Comparison of ENCODE assay signal across 31 cellular contexts in genomic region chr5:2989517-2989916, GRCh38.
DNase-seq lines count a peak whose midpoint lies in the region; ATAC-seq, FAIRE-seq and TF ChIP-seq lines count a peak whose summit lies in the region.
"Had no signal": no experiment of that assay in that cellular context is flagged by ENCODE, and none has a peak within 500 bp of the region (broad histone marks: within the 10 kb centered on the region; RNA-seq: fewer than 3 reads in every experiment).

No MANE protein-coding gene starts in this region.

- H2AFZ ChIP-seq in neuronal stem cell (ENCODE audit: low read length): no peak overlapping the region
- H2AFZ ChIP-seq: PC-9 had no signal

- POLR2A ChIA-PET in WTC11 (lab: Charles Lee): no interaction called here

- no peak overlapping the region for H3K27ac Mint-ChIP-seq in WTC11
- H3K27ac Mint-ChIP-seq: CD4-positive, alpha-beta T cell; H9 had no signal

- FAIRE-seq in pancreas (lab: Jason Lieb, UNC): no peak
- FAIRE-seq: A549, GM12892, GM19239, HepG2, K562 had no signal

- H3K9me3 ChIP-seq in neuronal stem cell (replicated peaks in 1 of 2; ENCODE audit: control insufficient read depth in 2 of 2, insufficient read depth in 1 of 2, low read depth in 1 of 2, low read length in 2 of 2): peaks cover 0 to 2% of the 10 kb centered on the region in 2 donors
- no peaks in the 10 kb centered on the region for H3K9me3 ChIP-seq in pancreas
- H3K9me3 ChIP-seq: A549, SJCRH30 had no signal

- TF ChIP-seq CTCF in WTC11 (IDR thresholded peaks at IDR 0.05): no peak
- no peak for TF ChIP-seq CTCF in pancreas (IDR thresholded peaks at IDR 0.05)

- CTCF ChIA-PET in WTC11 (lab: Charles Lee): no interaction called here

- no peak overlapping the region for H2BK5ac ChIP-seq in neuronal stem cell (ENCODE audit: low read length)

- H3K4me3 ChIP-seq in H7 (ENCODE audit: insufficient read depth, low read depth, low read length) (no peak overlapping the region), neuronal stem cell (ENCODE audit: low read length in 2 of 2) (peak overlapping the region in 1 of 2 donors; percentile 5), pancreas (no peak overlapping the region)
- H3K4me3 ChIP-seq: A549; BLaER1 treated with 17β-estradiol and CSF1 and Interleukin-3, amounts not matched to agents 10 nM and 100 nM; K562; PC-9; SJCRH30 had no signal

- peak; percentile 85 for ATAC-seq in WTC11
- ATAC-seq in pancreas: no peak
- ATAC-seq: A549, HepG2, K562, Right ventricle myocardium inferior, SK-N-SH treated with all-trans-retinoic acid at 6 μM for 48 hours had no signal

- H3K27ac ChIP-seq in neuronal stem cell (replicated peaks; ENCODE audit: low read length): no peak overlapping the region
- no peak overlapping the region for H3K27ac ChIP-seq in pancreas
- H3K27ac ChIP-seq: A549; BLaER1 treated with 17β-estradiol and CSF1 and Interleukin-3, amounts not matched to agents 10 nM and 100 nM; PC-9; SJCRH30 had no signal

- no CpG with 5 or more reads among the region's 8 CpGs for WGBS in neuronal stem cell (ENCODE audit: extremely low coverage in 2 of 2, insufficient read length in 2 of 2, insufficient replicate concordance in 1 of 2), 2 donors
- 29 to 36% methylated on average over 8 of the region's 8 CpGs for WGBS in pancreas, 2 donors

- H3K36me3 Mint-ChIP-seq in WTC11: no peaks in the 10 kb centered on the region

- H3K18ac ChIP-seq in neuronal stem cell (ENCODE audit: low read length): peak overlapping the region; percentile 41

- H3K79me1 ChIP-seq in neuronal stem cell (ENCODE audit: low read depth, low read length): no peaks in the 10 kb centered on the region

- H3K4ac ChIP-seq in neuronal stem cell (ENCODE audit: low read length): no peak overlapping the region

- peaks cover 11% of the 10 kb centered on the region for H3K4me1 Mint-ChIP-seq in WTC11

- no peaks in the 10 kb centered on the region for H3K27me3 Mint-ChIP-seq in WTC11 (ENCODE audit: low read depth)
- H3K27me3 Mint-ChIP-seq: CD4-positive, alpha-beta T cell had no signal

- H4K91ac ChIP-seq in neuronal stem cell (ENCODE audit: low read depth, low read length, poor library complexity): no peak overlapping the region

- no peak overlapping the region for H3K4me3 Mint-ChIP-seq in WTC11
- H3K4me3 Mint-ChIP-seq: CD4-positive, alpha-beta T cell; H9 had no signal

- H3K36me3 ChIP-seq in H7 (replicated peaks; ENCODE audit: control insufficient read depth, insufficient read depth, low read length): no peaks in the 10 kb centered on the region
- H3K36me3 ChIP-seq in neuronal stem cell (replicated peaks in 1 of 2; ENCODE audit: control insufficient read depth in 2 of 2, insufficient read depth in 2 of 2, low read length in 2 of 2): no peaks in the 10 kb centered on the region
- H3K36me3 ChIP-seq in pancreas: no peaks in the 10 kb centered on the region
- H3K36me3 ChIP-seq: BLaER1 treated with 17β-estradiol and CSF1 and Interleukin-3, amounts not matched to agents 10 nM and 100 nM; SJCRH30 had no signal

- DNase-seq in DMS153 treated with DMSO at 0.1 percent for 48 hours (lab: John Stamatoyannopoulos, UW; ENCODE audit: unreplicated experiment): peak; percentile 62
- DNase-seq in H7: peak; percentile 61
- DNase-seq in WTC11 (ENCODE audit: low spot score): peak; percentile 24
- no peak for DNase-seq in neuronal stem cell (ENCODE audit: low spot score)
- DNase-seq in pancreas: no peak
- DNase-seq in activated T-cell treated with anti-CD3 and anti-CD28 coated beads for 4 hours: no peak
- no peak for DNase-seq in COLO668 (lab: John Stamatoyannopoulos, UW; ENCODE audit: unreplicated experiment)
- DNase-seq: AML-193; CD4-positive, alpha-beta T cell; COR-L47; DMS79 treated with DMSO at 0.1 percent for 48 hours; H9; Kasumi-1; MV-4-11; NCI-H1105; NCI-H1436 treated with DMSO at 0.1 percent for 48 hours; NCI-H187 treated with DMSO at 0.1 percent for 48 hours; NCI-H2171; NCI-H226; NCI-H524; NCI-H82; PC-9; SJCRH30 had no signal

- H3K4me1 ChIP-seq in neuronal stem cell (ENCODE audit: control insufficient read depth in 2 of 2, insufficient read depth in 1 of 2, low read depth in 1 of 2, low read length in 2 of 2) (peaks cover 0 to 2% of the 10 kb centered on the region in 2 donors), pancreas (no peaks in the 10 kb centered on the region)
- H3K4me1 ChIP-seq: A549; BLaER1 treated with 17β-estradiol and CSF1 and Interleukin-3, amounts not matched to agents 10 nM and 100 nM; SJCRH30 had no signal

- intact Hi-C loops in pancreas (cut with DNase I): no loop called here

- no peak overlapping the region for H3K4me2 ChIP-seq in neuronal stem cell (ENCODE audit: insufficient read depth, low read length, poor library complexity, severe bottlenecking)
- H3K4me2 ChIP-seq: A549; BLaER1 treated with 17β-estradiol and CSF1 and Interleukin-3, amounts not matched to agents 10 nM and 100 nM; PC-9 had no signal

- H3K9me3 Mint-ChIP-seq in WTC11: peaks cover 6% of the 10 kb centered on the region; the same call in 1 of the 2 replicates
- H3K9me3 Mint-ChIP-seq: H9 had no signal

- no peak overlapping the region for H2AK5ac ChIP-seq in neuronal stem cell (ENCODE audit: low read depth, low read length)

- no peaks in the 10 kb centered on the region for H3K27me3 ChIP-seq in H7 (ENCODE audit: control insufficient read depth, insufficient read depth, low read length)
- H3K27me3 ChIP-seq in neuronal stem cell (ENCODE audit: control insufficient read depth in 3 of 3, insufficient read depth in 3 of 3, low read depth in 1 of 3, low read length in 3 of 3): no peaks in the 10 kb centered on the region
- H3K27me3 ChIP-seq in pancreas: peaks cover 0 to 3% (median 0%) of the 10 kb centered on the region in 4 donors
- H3K27me3 ChIP-seq: BLaER1 treated with 17β-estradiol and CSF1 and Interleukin-3, amounts not matched to agents 10 nM and 100 nM; SJCRH30 had no signal

- H4K8ac ChIP-seq in neuronal stem cell (ENCODE audit: low read depth, low read length): no peak overlapping the region

- no peak overlapping the region for H3K23ac ChIP-seq in neuronal stem cell (ENCODE audit: low read depth, low read length, poor library complexity)

- H3K14ac ChIP-seq in neuronal stem cell (ENCODE audit: low read length): no peak overlapping the region

- H3K9ac ChIP-seq in neuronal stem cell (ENCODE audit: low read depth, low read length, poor library complexity): no peak overlapping the region
- H3K9ac ChIP-seq: BLaER1 treated with 17β-estradiol and CSF1 and Interleukin-3, amounts not matched to agents 10 nM and 100 nM had no signal

- H2BK15ac ChIP-seq in neuronal stem cell (ENCODE audit: low read length): no peak overlapping the region

- no peak overlapping the region for H2BK120ac ChIP-seq in neuronal stem cell (ENCODE audit: low read depth, low read length)

- no peak overlapping the region for H2BK12ac ChIP-seq in neuronal stem cell (ENCODE audit: low read length)

TF ChIP-seq in WTC11, 78 proteins besides CTCF, POLR2A, EP300 and RAD21:
- no peak for TF ChIP-seq ZMAT4 (CRISPR knock-in tag; IDR thresholded peaks at IDR 0.05)
- no peak for TF ChIP-seq ELF4 (CRISPR knock-in tag; IDR thresholded peaks at IDR 0.05; ENCODE audit: low read depth)
- TF ChIP-seq TEAD1 (CRISPR knock-in tag; IDR thresholded peaks at IDR 0.05): no peak
- TF ChIP-seq EMX1 (CRISPR knock-in tag; IDR thresholded peaks at IDR 0.05): no peak
- no peak for TF ChIP-seq ZNF317 (CRISPR knock-in tag; IDR thresholded peaks at IDR 0.05; ENCODE audit: borderline replicate concordance, low read depth)
- no peak for TF ChIP-seq FOXJ3 (CRISPR knock-in tag; IDR thresholded peaks at IDR 0.05; ENCODE audit: borderline replicate concordance)
- TF ChIP-seq MAX (CRISPR knock-in tag; IDR thresholded peaks at IDR 0.05): no peak
- TF ChIP-seq TCF7 (CRISPR knock-in tag; IDR thresholded peaks at IDR 0.05; ENCODE audit: low read depth): no peak
- TF ChIP-seq E2F1 (CRISPR knock-in tag; IDR thresholded peaks at IDR 0.05): no peak
- no peak for TF ChIP-seq MYBL2 (CRISPR knock-in tag; IDR thresholded peaks at IDR 0.05)
- TF ChIP-seq ZNF671 (CRISPR knock-in tag; IDR thresholded peaks at IDR 0.05): no peak
- no peak for TF ChIP-seq ZNF138 (CRISPR knock-in tag; conservative IDR thresholded peaks at IDR 0.05)
- TF ChIP-seq PREB (CRISPR knock-in tag; IDR thresholded peaks at IDR 0.05; ENCODE audit: borderline replicate concordance): no peak
- no peak for TF ChIP-seq GTF2I (CRISPR knock-in tag; conservative IDR thresholded peaks at IDR 0.05)

Comparison
In these comparisons a context has a peak if more than half of its experiments do, and no peak if none do; other contexts are left out.
1. DNase-seq: peak in DMS153 treated with DMSO at 0.1 percent for 48 hours (single experiment), H7 (single experiment) and WTC11 (single experiment); none in neuronal stem cell (single experiment), pancreas (0 of 6), activated T-cell treated with anti-CD3 and anti-CD28 coated beads for 4 hours (single experiment) and COLO668 (single experiment).